In the genomic region with DNA sequence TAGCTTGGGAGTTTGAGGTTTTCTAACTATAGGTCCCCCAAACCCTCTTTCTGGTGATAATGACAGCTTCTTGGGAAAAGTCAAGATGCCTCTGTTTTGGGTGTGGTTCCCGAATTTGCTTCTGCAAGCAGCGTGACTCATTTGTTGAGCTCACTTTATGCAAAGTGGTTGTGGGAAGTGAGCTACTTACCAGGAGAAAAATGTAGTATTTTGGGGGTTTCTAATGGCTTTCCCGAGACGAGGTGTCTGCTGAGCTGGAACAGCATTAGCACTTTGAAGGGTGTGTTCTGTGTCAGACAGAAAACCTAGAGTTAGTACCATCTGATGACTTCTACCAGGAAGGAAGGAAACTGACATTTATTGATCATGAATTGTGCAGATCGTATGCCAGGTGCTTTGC, we compare ENCODE assay signal across 9 cellular contexts.
A peak's percentile ranks its signal among the peaks of the same experiment; 100 is the strongest.
DNase-seq lines count a peak whose midpoint lies in the region; ATAC-seq and TF ChIP-seq lines count a peak whose summit lies in the region.
"Had no signal": no experiment of that assay in that cellular context is flagged by ENCODE, and none has a peak within 500 bp of the region (broad histone marks: within the 10 kb centered on the region; RNA-seq: fewer than 3 reads in every experiment).

No MANE protein-coding gene starts in this region.

- no peaks in the 10 kb centered on the region for H3K27me3 ChIP-seq in psoas muscle (ENCODE audit: insufficient read depth in 3 of 3, low read length in 2 of 3)
- H3K27me3 ChIP-seq: upper lobe of left lung had no signal

- H3K4me3 ChIP-seq in psoas muscle: no peak overlapping the region
- H3K4me3 ChIP-seq: upper lobe of left lung had no signal

- no peaks in the 10 kb centered on the region for H3K9me3 ChIP-seq in psoas muscle
- H3K9me3 ChIP-seq: upper lobe of left lung had no signal

- peaks cover 4% of the 10 kb centered on the region for H3K27me3 Mint-ChIP-seq in activated naive CD4-positive, alpha-beta T cell treated with anti-CD3 and anti-CD28 coated beads, Interleukin-2, amount 10 ng/mL, durations not matched to agents 7 days and 5 days

- peak; percentile 53 for ATAC-seq in HG03575 (IDR thresholded peaks at IDR 0.05; ENCODE audit: extremely low read depth, insufficient number of reproducible peaks, low FRiP score, unreplicated experiment)
- no peak for ATAC-seq in psoas muscle
- ATAC-seq in sciatic nerve: no peak

- CTCF ChIA-PET in activated naive CD4-positive, alpha-beta T cell treated with anti-CD3 and anti-CD28 coated beads, Interleukin-2, amount 10 ng/mL, durations not matched to agents 7 days and 5 days (lab: Charles Lee): interaction anchor here (1.0 to 1.1 kb wide), 2 partner anchors 17 to 109 kb away, joined by 3 read pairs; a partner anchor contains a TSS

- peaks cover 37% of the 10 kb centered on the region for H3K4me1 Mint-ChIP-seq in activated naive CD4-positive, alpha-beta T cell treated with anti-CD3 and anti-CD28 coated beads, Interleukin-2, amount 10 ng/mL, durations not matched to agents 7 days and 5 days

- peaks cover 9% of the 10 kb centered on the region for H3K36me3 Mint-ChIP-seq in activated naive CD4-positive, alpha-beta T cell treated with anti-CD3 and anti-CD28 coated beads, Interleukin-2, amount 10 ng/mL, durations not matched to agents 7 days and 5 days

- TF ChIP-seq CTCF in GM20000 (IDR thresholded peaks at IDR 0.05; ENCODE audit: extremely low read depth, missing control alignments) (no peak), psoas muscle (IDR thresholded peaks at IDR 0.05) (no peak)

- intact Hi-C loops in psoas muscle (cut with DNase I): no loop called here
- intact Hi-C loops in sciatic nerve (cut with DNase I): no loop called here

- H3K36me3 ChIP-seq in psoas muscle (ENCODE audit: insufficient read depth in 1 of 2, low read depth in 1 of 2): no peaks in the 10 kb centered on the region
- H3K36me3 ChIP-seq: upper lobe of left lung had no signal

- peak overlapping the region; percentile 6 for H3K4me3 Mint-ChIP-seq in activated naive CD4-positive, alpha-beta T cell treated with anti-CD3 and anti-CD28 coated beads, Interleukin-2, amount 10 ng/mL, durations not matched to agents 7 days and 5 days

- H3K27ac Mint-ChIP-seq in activated naive CD4-positive, alpha-beta T cell treated with anti-CD3 and anti-CD28 coated beads, Interleukin-2, amount 10 ng/mL, durations not matched to agents 7 days and 5 days: peak overlapping the region; percentile 19

- H3K4me1 ChIP-seq in psoas muscle: peaks cover 14% of the 10 kb centered on the region

- peak overlapping the region; percentile 79 for H3K27ac ChIP-seq in psoas muscle

- WGBS in psoas muscle, 3 donors: 59 to 61% (median 60%) methylated on average over 5 of the region's 5 CpGs

- DNase-seq in Caki2 (ENCODE audit: low read depth) (peak; percentile 27), GM20000 (ENCODE audit: low spot score) (peak; percentile 24), psoas muscle (no peak), NCI-H2081 (lab: John Stamatoyannopoulos, UW) (no peak), inferior parietal cortex (ENCODE audit: extremely low spot score) (no peak), sciatic nerve (ENCODE audit: low spot score) (no peak)
- DNase-seq in activated naive CD4-positive, alpha-beta T cell treated with anti-CD3 and anti-CD28 coated beads, Interleukin-2, amount 10 ng/mL, durations not matched to agents 7 days and 5 days: peak; percentile 35

- H3K9me3 Mint-ChIP-seq in activated naive CD4-positive, alpha-beta T cell treated with anti-CD3 and anti-CD28 coated beads, Interleukin-2, amount 10 ng/mL, durations not matched to agents 7 days and 5 days: peaks cover 17% of the 10 kb centered on the region

- in situ Hi-C loops in Caki2 (cut with HindIII; ENCODE audit: low pct_unique_long_range_greater_than_20kb, low sequenced_read_pairs): no loop called here

Comparison
In these comparisons a context has a peak if more than half of its experiments do, and no peak if none do; other contexts are left out.
1. DNase-seq: peak in Caki2 (single experiment), GM20000 (single experiment) and activated naive CD4-positive, alpha-beta T cell treated with anti-CD3 and anti-CD28 coated beads, Interleukin-2, amount 10 ng/mL, durations not matched to agents 7 days and 5 days (single experiment); none in psoas muscle (0 of 2), NCI-H2081 (0 of 2), inferior parietal cortex (single experiment) and sciatic nerve (single experiment).